In the genomic region with DNA sequence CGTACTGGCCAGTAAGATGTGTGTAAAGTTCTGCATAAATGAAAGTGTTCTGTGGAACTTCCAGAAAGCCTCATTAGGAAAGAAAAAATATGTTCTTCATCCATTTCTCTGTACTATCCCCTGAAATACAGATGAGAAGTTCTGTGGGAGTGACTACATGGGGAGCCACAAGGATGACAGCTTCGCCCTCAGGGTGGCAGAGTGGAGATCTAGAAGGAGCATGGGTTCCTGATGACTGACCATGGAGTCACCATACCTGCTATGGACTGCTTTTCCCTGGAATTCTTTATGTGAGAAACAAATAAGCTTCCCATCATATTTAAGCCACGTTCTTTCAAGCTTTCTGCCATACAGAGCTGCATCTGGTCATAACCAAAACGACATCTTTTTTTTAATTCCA, we compare ENCODE assay signal across 17 cellular contexts.
DNase-seq lines count a peak whose midpoint lies in the region; ATAC-seq and TF ChIP-seq lines count a peak whose summit lies in the region.
"Had no signal": no experiment of that assay in that cellular context is flagged by ENCODE, and none has a peak within 500 bp of the region (broad histone marks: within the 10 kb centered on the region; RNA-seq: fewer than 3 reads in every experiment).

No MANE protein-coding gene starts in this region.

- no peaks in the 10 kb centered on the region for H3K36me3 Mint-ChIP-seq in activated CD4-positive, alpha-beta T cell treated with anti-CD3 and anti-CD28 coated beads, Interleukin-2, amount 10 ng/mL, durations not matched to agents 24 days and 14 days (ENCODE audit: low read depth)
- H3K36me3 Mint-ChIP-seq in CD14-positive monocyte, result no peaks in the 10 kb centered on the region
- H3K36me3 Mint-ChIP-seq: CD4-positive, alpha-beta memory T cell had no signal

- H3K4me3 Mint-ChIP-seq in activated CD4-positive, alpha-beta T cell treated with anti-CD3 and anti-CD28 coated beads, Interleukin-2, amount 10 ng/mL, durations not matched to agents 24 days and 14 days, result no peak overlapping the region
- H3K4me3 Mint-ChIP-seq in CD14-positive monocyte, result no peak overlapping the region
- H3K4me3 Mint-ChIP-seq: B cell; CD4-positive, alpha-beta memory T cell; GM23338 had no signal

- ATAC-seq in foreskin keratinocyte (peak; percentile 94), GM19324 (IDR thresholded peaks at IDR 0.05; ENCODE audit: low FRiP score, unreplicated experiment) (no peak)
- ATAC-seq: GM23338 had no signal

- no peak overlapping the region for H3K27ac ChIP-seq in foreskin keratinocyte

- no peak overlapping the region for H3K27ac Mint-ChIP-seq in activated CD4-positive, alpha-beta T cell treated with anti-CD3 and anti-CD28 coated beads, Interleukin-2, amount 10 ng/mL, durations not matched to agents 24 days and 14 days
- no peak overlapping the region for H3K27ac Mint-ChIP-seq in CD14-positive monocyte
- H3K27ac Mint-ChIP-seq: B cell; CD4-positive, alpha-beta memory T cell; GM23338 had no signal

- no peaks in the 10 kb centered on the region for H3K4me1 ChIP-seq in foreskin keratinocyte

- TF ChIP-seq CTCF in foreskin keratinocyte (conservative IDR thresholded peaks at IDR 0.05) (peak; percentile 9), CD14-positive monocyte (IDR thresholded peaks at IDR 0.05) (no peak)

- no peaks in the 10 kb centered on the region for H3K9me3 Mint-ChIP-seq in activated CD4-positive, alpha-beta T cell treated with anti-CD3 and anti-CD28 coated beads, Interleukin-2, amount 10 ng/mL, durations not matched to agents 24 days and 14 days
- no peaks in the 10 kb centered on the region for H3K9me3 Mint-ChIP-seq in CD14-positive monocyte
- H3K9me3 Mint-ChIP-seq: CD4-positive, alpha-beta memory T cell; GM23338 had no signal

- DNase-seq in EL (peak; percentile 8), HT1080 (ENCODE audit: low read depth) (peak; percentile 23), RPMI7951 (ENCODE audit: low read depth) (peak; percentile 26), foreskin keratinocyte (peak in 1 of 2 donors; percentile 52), CD14-positive monocyte (ENCODE audit: low spot score) (no peak), NCI-H1436 treated with DMSO at 0.1 percent for 48 hours (lab: John Stamatoyannopoulos, UW) (no peak)
- no peak for DNase-seq in activated CD4-positive, alpha-beta T cell treated with anti-CD3 and anti-CD28 coated beads, Interleukin-2, amount 10 ng/mL, durations not matched to agents 24 days and 14 days
- DNase-seq: C1 segment of cervical spinal cord; CD4-positive, alpha-beta memory T cell; DMS153; DMS79 treated with DMSO at 0.1 percent for 48 hours; GF-D8; H7; IMR-90 had no signal

- intact Hi-C loops in activated CD4-positive, alpha-beta T cell treated with anti-CD3 and anti-CD28 coated beads, Interleukin-2, amount 10 ng/mL, durations not matched to agents 24 days and 14 days (cut with micrococcal nuclease), result no loop called here
- intact Hi-C loops in CD14-positive monocyte (cut with micrococcal nuclease), result no loop called here

- H3K27me3 ChIP-seq in foreskin keratinocyte, result peaks cover under 1% of the 10 kb centered on the region

- H3K4me1 Mint-ChIP-seq in activated CD4-positive, alpha-beta T cell treated with anti-CD3 and anti-CD28 coated beads, Interleukin-2, amount 10 ng/mL, durations not matched to agents 24 days and 14 days, result no peaks in the 10 kb centered on the region
- H3K4me1 Mint-ChIP-seq in CD14-positive monocyte, result no peaks in the 10 kb centered on the region
- H3K4me1 Mint-ChIP-seq: B cell; CD4-positive, alpha-beta memory T cell; GM23338 had no signal

- peaks cover 18% of the 10 kb centered on the region for H3K27me3 Mint-ChIP-seq in activated CD4-positive, alpha-beta T cell treated with anti-CD3 and anti-CD28 coated beads, Interleukin-2, amount 10 ng/mL, durations not matched to agents 24 days and 14 days
- peaks cover 0 to 4% (median 3%) of the 10 kb centered on the region in 3 donors for H3K27me3 Mint-ChIP-seq in CD14-positive monocyte (ENCODE audit: low read depth in 3 of 3)

Comparison
In these comparisons a context has a peak if more than half of its experiments do, and no peak if none do; other contexts are left out.
1. DNase-seq: peak in EL (single experiment), HT1080 (single experiment) and RPMI7951 (single experiment); none in activated CD4-positive, alpha-beta T cell treated with anti-CD3 and anti-CD28 coated beads, Interleukin-2, amount 10 ng/mL, durations not matched to agents 24 days and 14 days (single experiment), CD14-positive monocyte (single experiment) and NCI-H1436 treated with DMSO at 0.1 percent for 48 hours (single experiment).